ENCODE assay signal across 1 cellular context in the genomic region with DNA sequence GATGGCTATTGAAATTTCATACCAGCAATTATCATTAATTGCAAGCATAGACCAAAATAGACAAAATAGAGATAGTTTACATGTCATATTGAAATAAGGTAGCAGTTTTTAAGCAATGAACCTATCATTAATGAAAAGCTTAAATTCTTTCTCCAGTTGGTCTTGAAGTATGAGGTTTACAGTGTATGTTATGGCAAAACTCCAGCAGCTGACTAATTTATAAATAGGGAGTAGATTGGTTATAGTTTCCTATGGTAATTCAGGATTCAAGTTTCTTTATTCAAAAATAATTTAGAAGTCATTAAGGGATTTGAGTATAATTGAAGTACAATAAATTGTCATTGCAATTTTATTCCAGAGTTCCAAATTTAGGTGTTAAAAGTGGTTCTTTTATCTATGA.
TF ChIP-seq lines count a peak whose summit lies in the region.

No MANE protein-coding gene starts in this region.

TF ChIP-seq in IMR-90, 13 proteins besides CTCF, POLR2A, EP300 and RAD21:
- TF ChIP-seq ELK1 (IDR thresholded peaks at IDR 0.05; ENCODE audit: borderline replicate concordance, low read depth, low read length) (no peak), NFE2L2 (IDR thresholded peaks at IDR 0.05; ENCODE audit: low read depth, low read length) (no peak), SMC3 (IDR thresholded peaks at IDR 0.05; ENCODE audit: low read depth, low read length) (no peak), MAZ (IDR thresholded peaks at IDR 0.05; ENCODE audit: borderline replicate concordance, low read depth, low read length) (no peak), MAFK (IDR thresholded peaks at IDR 0.05; ENCODE audit: low read depth, low read length) (no peak), BHLHE40 (IDR thresholded peaks at IDR 0.05; ENCODE audit: low read depth, low read length) (no peak), FOS (IDR thresholded peaks at IDR 0.05; ENCODE audit: low read depth, low read length) (no peak), MXI1 (IDR thresholded peaks at IDR 0.05; ENCODE audit: borderline replicate concordance, low read depth, low read length) (no peak)
